ENCODE assay signal across 23 cellular contexts in genomic region chr17:57415737-57416354, GRCh38.
A peak's percentile ranks its signal among the peaks of the same experiment; 100 is the strongest.
DNase-seq lines count a peak whose midpoint lies in the region; ATAC-seq and TF ChIP-seq lines count a peak whose summit lies in the region.
"Had no signal": no experiment of that assay in that cellular context is flagged by ENCODE, and none has a peak within 500 bp of the region (broad histone marks: within the 10 kb centered on the region; RNA-seq: fewer than 3 reads in every experiment).

No MANE protein-coding gene starts in this region.

- no peaks in the 10 kb centered on the region for H3K9me2 ChIP-seq in Karpas-422 (replicated peaks; ENCODE audit: insufficient read depth, low read length)

- H3K27ac ChIP-seq in Karpas-422 (ENCODE audit: low read length) (peak overlapping the region; percentile 99), cingulate gyrus (ENCODE audit: low read depth, low read length) (peak overlapping the region; percentile 11), left lung (no peak overlapping the region)
- H3K27ac ChIP-seq: ascending aorta, esophagus muscularis mucosa had no signal

- H3K9me3 ChIP-seq in Karpas-422 (ENCODE audit: low read length) (no peaks in the 10 kb centered on the region), left lung (no peaks in the 10 kb centered on the region)
- H3K9me3 ChIP-seq: ascending aorta, esophagus muscularis mucosa had no signal

- no peak for TF ChIP-seq CTCF in left lung (IDR thresholded peaks at IDR 0.05)

- H4K20me1 ChIP-seq in Karpas-422 (ENCODE audit: insufficient read depth, low read depth, low read length): no peaks in the 10 kb centered on the region

- H3K9ac ChIP-seq in Karpas-422 (ENCODE audit: low read length): no peak overlapping the region

- H3K4me2 ChIP-seq in Karpas-422 (ENCODE audit: low read depth, low read length, poor library complexity, severe bottlenecking): no peak overlapping the region

- ATAC-seq in left lung (peak; percentile 51), HG03045 (IDR thresholded peaks at IDR 0.05; ENCODE audit: unreplicated experiment) (no peak)
- peak; percentile 59 to 81 for ATAC-seq in stimulated activated naive B cell treated with anti-CD40 and anti-IgM and Interleukin-4, amounts not matched to agents 10 μg/mL and 1 μg/mL and 100 μg/mL, for 72 hours (replicated peaks)
- no peak for ATAC-seq in stimulated activated naive CD8-positive, alpha-beta T cell treated with anti-CD3 and anti-CD28 coated beads, Interleukin-15, amount 100 ng/mL, for 72 hours

- H3K79me2 ChIP-seq in Karpas-422 (ENCODE audit: low read length): peaks cover 81% of the 10 kb centered on the region

- intact Hi-C loops in left lung (cut with DNase I): no loop called here

- peak overlapping the region; percentile 28 for H3K27ac Mint-ChIP-seq in stimulated activated naive B cell treated with anti-CD40 and anti-IgM and Interleukin-4, amounts not matched to agents 10 μg/mL and 1 μg/mL and 100 μg/mL, for 72 hours
- H3K27ac Mint-ChIP-seq in stimulated activated naive CD8-positive, alpha-beta T cell treated with anti-CD3 and anti-CD28 coated beads, Interleukin-15, amount 100 ng/mL, for 72 hours: peak overlapping the region in 1 of 2 donors; percentile 90
- H3K27ac Mint-ChIP-seq: activated B cell treated with CpG ODN at 0.5 μM for 24 hours; activated naive CD8-positive, alpha-beta T cell had no signal

- H3K36me3 Mint-ChIP-seq in stimulated activated naive B cell treated with anti-CD40 and anti-IgM and Interleukin-4, amounts not matched to agents 10 μg/mL and 1 μg/mL and 100 μg/mL, for 72 hours: peaks cover 22 to 45% of the 10 kb centered on the region in 2 donors

- peaks cover 44 to 63% of the 10 kb centered on the region in 2 donors for H3K4me1 Mint-ChIP-seq in stimulated activated naive B cell treated with anti-CD40 and anti-IgM and Interleukin-4, amounts not matched to agents 10 μg/mL and 1 μg/mL and 100 μg/mL, for 72 hours
- peaks cover 28% of the 10 kb centered on the region for H3K4me1 Mint-ChIP-seq in stimulated activated naive CD8-positive, alpha-beta T cell treated with anti-CD3 and anti-CD28 coated beads, Interleukin-15, amount 100 ng/mL, for 72 hours
- H3K4me1 Mint-ChIP-seq: CD14-positive monocyte had no signal

- no peak overlapping the region for H3K4me3 ChIP-seq in Karpas-422 (ENCODE audit: low read length)
- H3K4me3 ChIP-seq in left lung: no peak overlapping the region
- H3K4me3 ChIP-seq: ascending aorta, esophagus muscularis mucosa, lung had no signal

- H2AFZ ChIP-seq in Karpas-422 (ENCODE audit: low read length): no peak overlapping the region

- no peak overlapping the region for H3K4me3 Mint-ChIP-seq in stimulated activated naive B cell treated with anti-CD40 and anti-IgM and Interleukin-4, amounts not matched to agents 10 μg/mL and 1 μg/mL and 100 μg/mL, for 72 hours
- no peak overlapping the region for H3K4me3 Mint-ChIP-seq in stimulated activated naive CD8-positive, alpha-beta T cell treated with anti-CD3 and anti-CD28 coated beads, Interleukin-15, amount 100 ng/mL, for 72 hours
- H3K4me3 Mint-ChIP-seq: activated B cell treated with CpG ODN at 0.5 μM for 24 hours; activated naive CD8-positive, alpha-beta T cell had no signal

- DNase-seq in Karpas-422: no peak
- no peak for DNase-seq in left lung
- DNase-seq in stimulated activated naive B cell treated with anti-CD40 and anti-IgM and Interleukin-4, amounts not matched to agents 10 μg/mL and 1 μg/mL and 100 μg/mL, for 72 hours: no peak
- DNase-seq in OCI-M1 (lab: John Stamatoyannopoulos, UW): no peak
- DNase-seq in stimulated activated naive CD8-positive, alpha-beta T cell treated with anti-CD3 and anti-CD28 coated beads, Interleukin-15, amount 100 ng/mL, for 72 hours: no peak
- DNase-seq: activated B cell treated with CpG ODN at 0.5 μM for 24 hours; activated CD4-positive, alpha-beta T cell treated with anti-CD3 and anti-CD28 coated beads, Interleukin-2, amount 50 U/mL, for 4 hours; activated CD8-positive, alpha-beta memory T cell treated with anti-CD3 and anti-CD28 coated beads, Interleukin-2, amount 50 U/mL, for 4 hours; effector CD8-positive, alpha-beta T cell; NCI-H2081; NCI-H345; NCI-H748 treated with DMSO at 0.1 percent for 48 hours; occipital lobe; SHP77 treated with DMSO at 0.1 percent for 48 hours; stimulated activated CD4-positive, alpha-beta T cell treated with anti-CD3 and anti-CD28 coated beads, Interleukin-4, amount 100 ng/mL, for 24 hours; stimulated activated naive CD4-positive, alpha-beta T cell treated with Interleukin-2 at 50 U/mL for 16 hours had no signal

- no peaks in the 10 kb centered on the region for H3K27me3 Mint-ChIP-seq in stimulated activated naive B cell treated with anti-CD40 and anti-IgM and Interleukin-4, amounts not matched to agents 10 μg/mL and 1 μg/mL and 100 μg/mL, for 72 hours
- no peaks in the 10 kb centered on the region for H3K27me3 Mint-ChIP-seq in stimulated activated naive CD8-positive, alpha-beta T cell treated with anti-CD3 and anti-CD28 coated beads, Interleukin-15, amount 100 ng/mL, for 72 hours
- H3K27me3 Mint-ChIP-seq: activated B cell treated with CpG ODN at 0.5 μM for 24 hours; activated naive CD8-positive, alpha-beta T cell had no signal

- peaks cover 34% of the 10 kb centered on the region for H3K36me3 ChIP-seq in Karpas-422 (ENCODE audit: insufficient read depth, low read length)
- no peaks in the 10 kb centered on the region for H3K36me3 ChIP-seq in left lung
- H3K36me3 ChIP-seq: ascending aorta, esophagus muscularis mucosa had no signal

- H3K4me1 ChIP-seq in Karpas-422 (ENCODE audit: low read length) (peaks cover 61% of the 10 kb centered on the region), left lung (no peaks in the 10 kb centered on the region)
- H3K4me1 ChIP-seq: ascending aorta had no signal

- H3K27me3 ChIP-seq in Karpas-422 (ENCODE audit: low read length) (no peaks in the 10 kb centered on the region), left lung (no peaks in the 10 kb centered on the region)
- H3K27me3 ChIP-seq: ascending aorta, esophagus muscularis mucosa had no signal

- peaks cover 1 to 4% of the 10 kb centered on the region in 2 donors for H3K9me3 Mint-ChIP-seq in stimulated activated naive B cell treated with anti-CD40 and anti-IgM and Interleukin-4, amounts not matched to agents 10 μg/mL and 1 μg/mL and 100 μg/mL, for 72 hours
- H3K9me3 Mint-ChIP-seq in stimulated activated naive CD8-positive, alpha-beta T cell treated with anti-CD3 and anti-CD28 coated beads, Interleukin-15, amount 100 ng/mL, for 72 hours: peaks cover 0 to 6% of the 10 kb centered on the region in 2 donors

Comparison
In these comparisons a context has a peak if more than half of its experiments do, and no peak if none do; other contexts are left out.
1. H3K27ac ChIP-seq: peak in Karpas-422 (single experiment) and cingulate gyrus (single experiment); none in left lung (0 of 2).
2. ATAC-seq: peak in left lung (single experiment) and stimulated activated naive B cell treated with anti-CD40 and anti-IgM and Interleukin-4, amounts not matched to agents 10 μg/mL and 1 μg/mL and 100 μg/mL, for 72 hours (2 of 2); none in HG03045 (single experiment) and stimulated activated naive CD8-positive, alpha-beta T cell treated with anti-CD3 and anti-CD28 coated beads, Interleukin-15, amount 100 ng/mL, for 72 hours (single experiment).